ENCODE assay signal across 8 cellular contexts in genomic region chr12:19440019-19440858, GRCh38. TPM values are rescaled to one million over a fixed set of nuclear protein-coding genes. Genes with fewer than 3 reads are reported as not detected.
DNase-seq lines count a peak whose midpoint lies in the region; ATAC-seq and TF ChIP-seq lines count a peak whose summit lies in the region.

No MANE protein-coding gene starts in this region.

- ATAC-seq in HG02571 (IDR thresholded peaks at IDR 0.05; ENCODE audit: unreplicated experiment): peak; percentile 40
- peak; percentile 43 for ATAC-seq in left lung

- no peaks in the 10 kb centered on the region for H3K27me3 ChIP-seq in colonic mucosa
- H3K27me3 ChIP-seq in left lung: no peaks in the 10 kb centered on the region

- H3K4me1 ChIP-seq in colonic mucosa (no peaks in the 10 kb centered on the region), left lung (peaks cover 11 to 39% of the 10 kb centered on the region in 2 donors)

- intact Hi-C loops in colonic mucosa (cut with DNase I): no loop called here
- intact Hi-C loops in left lung (cut with DNase I): no loop called here

- H3K4me3 ChIP-seq in colonic mucosa: peak overlapping the region; percentile 66
- H3K4me3 ChIP-seq in left lung: peak overlapping the region; percentile 95 to 98

- no peaks in the 10 kb centered on the region for H3K36me3 ChIP-seq in colonic mucosa
- H3K36me3 ChIP-seq in left lung: peaks cover 0 to 9% of the 10 kb centered on the region in 2 donors

- peak overlapping the region; percentile 52 to 91 for H3K9ac ChIP-seq in colonic mucosa (ENCODE audit: low read depth in 2 of 2, low read length in 2 of 2)

- no peak for TF ChIP-seq CTCF in GM13977 (IDR thresholded peaks at IDR 0.05; ENCODE audit: extremely low read depth, insufficient read depth, missing control alignments)
- TF ChIP-seq CTCF in colonic mucosa (IDR thresholded peaks at IDR 0.05): no peak
- TF ChIP-seq CTCF in left lung (IDR thresholded peaks at IDR 0.05): no peak

- H3K27ac ChIP-seq in colonic mucosa (peak overlapping the region; percentile 73), left lung (peak overlapping the region; percentile 89 to 90)

- in situ Hi-C loops in GM13977 (cut with MboI; ENCODE audit: low pct_unique_long_range_greater_than_20kb, low sequenced_read_pairs, unreplicated experiment): no loop called here

- no peaks in the 10 kb centered on the region for H3K9me3 ChIP-seq in colonic mucosa
- H3K9me3 ChIP-seq in left lung: peaks cover 0 to 5% of the 10 kb centered on the region in 2 donors

- peak; percentile 69 for DNase-seq in GM13977 (ENCODE audit: low spot score)
- DNase-seq in NCI-H128 (lab: John Stamatoyannopoulos, UW; ENCODE audit: unreplicated experiment): peak; percentile 4
- peak; percentile 75 for DNase-seq in activated CD4-positive, alpha-beta T cell treated with anti-CD3 and anti-CD28 coated beads for 48 hours
- DNase-seq in colonic mucosa: peak; percentile 66
- peak; percentile 59 to 91 for DNase-seq in left lung
- peak; percentile 39 to 47 for DNase-seq in stimulated activated CD4-positive, alpha-beta T cell treated with anti-CD3 and anti-CD28 coated beads, Interleukin-2, amount 100 ng/mL, for 48 hours
- DNase-seq in kidney glomerular epithelial cell (lab: John Stamatoyannopoulos, UW): no peak

RNA-seq across cellular contexts. Expression of gene AEBP2, which starts 0.9 kb away (rescaled TPM):
- 10 to 100 TPM; 25.5 to 37.7 TPM for total RNA-seq in colonic mucosa
- 10 to 100 TPM; 28.2 to 31.5 TPM for total RNA-seq in left lung
